In genomic region chr15:62462268-62462667, GRCh38 we compare ENCODE assay signal across 26 cellular contexts.
DNase-seq lines count a peak whose midpoint lies in the region; ATAC-seq lines count a peak whose summit lies in the region.
"Had no signal": no experiment of that assay in that cellular context is flagged by ENCODE, and none has a peak within 500 bp of the region (broad histone marks: within the 10 kb centered on the region; RNA-seq: fewer than 3 reads in every experiment).

No MANE protein-coding gene starts in this region.

- POLR2A ChIA-PET in CD8-positive, alpha-beta memory T cell (lab: Charles Lee): no interaction called here

- H3K4me1 Mint-ChIP-seq in CD8-positive, alpha-beta memory T cell: no peaks in the 10 kb centered on the region
- H3K4me1 Mint-ChIP-seq: stimulated activated naive CD8-positive, alpha-beta T cell treated with anti-CD3 and anti-CD28 coated beads, Interleukin-15, amount 100 ng/mL, for 72 hours had no signal

- H3K4me1 ChIP-seq in right cardiac atrium (ENCODE audit: control insufficient read depth, insufficient read depth, low read length) (peaks cover 13% of the 10 kb centered on the region), skeletal muscle tissue (ENCODE audit: control insufficient read depth in 3 of 3, insufficient read depth in 3 of 3, low read length in 3 of 3) (peaks cover 11 to 49% (median 13%) of the 10 kb centered on the region in 3 donors)
- no peaks in the 10 kb centered on the region for H3K4me1 ChIP-seq in CD8-positive, alpha-beta memory T cell (ENCODE audit: insufficient read depth, low read length)

- H3K27me3 ChIP-seq in right cardiac atrium (ENCODE audit: control insufficient read depth, insufficient read depth) (no peaks in the 10 kb centered on the region), skeletal muscle tissue (ENCODE audit: control insufficient read depth in 3 of 3, insufficient read depth in 3 of 3, low read length in 3 of 3) (no peaks in the 10 kb centered on the region)
- no peaks in the 10 kb centered on the region for H3K27me3 ChIP-seq in CD8-positive, alpha-beta memory T cell (ENCODE audit: insufficient read depth, low read length, poor library complexity, severe bottlenecking)

- no peak overlapping the region for H3K4me3 Mint-ChIP-seq in CD8-positive, alpha-beta memory T cell
- H3K4me3 Mint-ChIP-seq: activated naive CD4-positive, alpha-beta T cell treated with anti-CD3 and anti-CD28 coated beads for 36 hours; activated T-cell treated with anti-CD3 and anti-CD28 coated beads, Interleukin-2, amount 50 U/mL, for 24 hours; mesothelial cell of epicardium; neural crest cell; stimulated activated naive CD8-positive, alpha-beta T cell treated with anti-CD3 and anti-CD28 coated beads, Interleukin-15, amount 100 ng/mL, for 72 hours had no signal

- DNase-seq in AG20443 (ENCODE audit: low spot score) (peak; percentile 30), LHCN-M2 (ENCODE audit: low read depth) (peak; percentile 46), right cardiac atrium (peak in 2 of 3 donors; percentile 33 to 72), SIG-M5 (lab: John Stamatoyannopoulos, UW) (no peak)
- DNase-seq in activated CD4-positive, alpha-beta T cell treated with anti-CD3 and anti-CD28 coated beads for 1 hour: no peak
- no peak for DNase-seq in activated naive CD4-positive, alpha-beta T cell (lab: John Stamatoyannopoulos, UW)
- no peak for DNase-seq in CD8-positive, alpha-beta memory T cell
- DNase-seq: activated CD8-positive, alpha-beta memory T cell treated with anti-CD3 and anti-CD28 coated beads for 24 hours; activated naive CD4-positive, alpha-beta T cell treated with anti-CD3 and anti-CD28 coated beads for 36 hours; activated T-cell treated with anti-CD3 and anti-CD28 coated beads, Interleukin-2, amount 50 U/mL, for 24 hours; amygdala; caudate nucleus; dermis blood vessel endothelial cell; NCI-H1105; NCI-H2081; NCI-H446; OCI-M1; SHP77; stimulated activated CD4-positive, alpha-beta T cell treated with anti-CD3 and anti-CD28 coated beads, Interleukin-4, amount 100 ng/mL, for 24 hours; stimulated activated naive CD8-positive, alpha-beta T cell treated with anti-CD3 and anti-CD28 coated beads, Interleukin-15, amount 100 ng/mL, for 72 hours; T-helper 1 cell had no signal

- H3K4me3 ChIP-seq in right cardiac atrium (ENCODE audit: low read length) (no peak overlapping the region), skeletal muscle tissue (ENCODE audit: low read length in 3 of 3) (no peak overlapping the region)
- no peak overlapping the region for H3K4me3 ChIP-seq in CD8-positive, alpha-beta memory T cell (ENCODE audit: low read length)

- no peak overlapping the region for H3K27ac Mint-ChIP-seq in CD8-positive, alpha-beta memory T cell
- H3K27ac Mint-ChIP-seq: activated naive CD4-positive, alpha-beta T cell treated with anti-CD3 and anti-CD28 coated beads for 36 hours; activated T-cell treated with anti-CD3 and anti-CD28 coated beads, Interleukin-2, amount 50 U/mL, for 24 hours had no signal

- H3K27ac ChIP-seq in right cardiac atrium (ENCODE audit: low read length) (no peak overlapping the region), skeletal muscle tissue (ENCODE audit: low read depth, low read length) (peak overlapping the region; percentile 30)
- H3K27ac ChIP-seq in CD8-positive, alpha-beta memory T cell (ENCODE audit: low read depth, low read length): no peak overlapping the region
- H3K27ac ChIP-seq: C4-2B had no signal

- H3K9ac ChIP-seq in skeletal muscle tissue (ENCODE audit: low read depth in 1 of 3, low read length in 3 of 3): no peak overlapping the region

- peak in 1 of 2 donors; percentile 42 for ATAC-seq in right cardiac atrium
- ATAC-seq: HepG2; stimulated activated naive CD8-positive, alpha-beta T cell treated with anti-CD3 and anti-CD28 coated beads, Interleukin-15, amount 100 ng/mL, for 72 hours had no signal

- no peaks in the 10 kb centered on the region for H3K36me3 Mint-ChIP-seq in CD8-positive, alpha-beta memory T cell
- H3K36me3 Mint-ChIP-seq: mesothelial cell of epicardium had no signal

- H3K27me3 Mint-ChIP-seq in CD8-positive, alpha-beta memory T cell: peaks cover 13% of the 10 kb centered on the region in 2 donors
- H3K27me3 Mint-ChIP-seq: stimulated activated naive CD8-positive, alpha-beta T cell treated with anti-CD3 and anti-CD28 coated beads, Interleukin-15, amount 100 ng/mL, for 72 hours had no signal

- H3K9me3 ChIP-seq in right cardiac atrium (ENCODE audit: control insufficient read depth, low read length) (no peaks in the 10 kb centered on the region), skeletal muscle tissue (ENCODE audit: control insufficient read depth in 3 of 3, low read length in 3 of 3) (no peaks in the 10 kb centered on the region)
- no peaks in the 10 kb centered on the region for H3K9me3 ChIP-seq in CD8-positive, alpha-beta memory T cell (ENCODE audit: low read length)

- 18% methylated on average over 1 of the region's 1 CpG for WGBS in right cardiac atrium

- no peaks in the 10 kb centered on the region for H3K36me3 ChIP-seq in skeletal muscle tissue (ENCODE audit: control insufficient read depth in 3 of 3, insufficient read depth in 3 of 3, low read length in 3 of 3)
- no peaks in the 10 kb centered on the region for H3K36me3 ChIP-seq in CD8-positive, alpha-beta memory T cell (ENCODE audit: insufficient read depth, low read length)

- intact Hi-C loops in right cardiac atrium (cut with DNase I): loop anchor here in 1 of 4 donors (10.0 kb wide), 1 partner anchor 83 kb away; no protein-coding TSS in a partner anchor

- CTCF ChIA-PET in CD8-positive, alpha-beta memory T cell (lab: Charles Lee): no interaction called here

- H3K9me3 Mint-ChIP-seq in CD8-positive, alpha-beta memory T cell: peaks cover 0 to 3% (median 0%) of the 10 kb centered on the region in 5 donors
- H3K9me3 Mint-ChIP-seq: activated naive CD4-positive, alpha-beta T cell treated with anti-CD3 and anti-CD28 coated beads for 36 hours; activated T-cell treated with anti-CD3 and anti-CD28 coated beads, Interleukin-2, amount 50 U/mL, for 24 hours; mesothelial cell of epicardium; neural crest cell; stimulated activated naive CD8-positive, alpha-beta T cell treated with anti-CD3 and anti-CD28 coated beads, Interleukin-15, amount 100 ng/mL, for 72 hours had no signal

Comparison
In these comparisons a context has a peak if more than half of its experiments do, and no peak if none do; other contexts are left out.
1. DNase-seq: peak in AG20443 (single experiment), LHCN-M2 (single experiment) and right cardiac atrium (2 of 3); none in SIG-M5 (single experiment), activated CD4-positive, alpha-beta T cell treated with anti-CD3 and anti-CD28 coated beads for 1 hour (single experiment), activated naive CD4-positive, alpha-beta T cell (0 of 4) and CD8-positive, alpha-beta memory T cell (0 of 5).